Comparison of ENCODE assay signal across 22 cellular contexts in the genomic region with DNA sequence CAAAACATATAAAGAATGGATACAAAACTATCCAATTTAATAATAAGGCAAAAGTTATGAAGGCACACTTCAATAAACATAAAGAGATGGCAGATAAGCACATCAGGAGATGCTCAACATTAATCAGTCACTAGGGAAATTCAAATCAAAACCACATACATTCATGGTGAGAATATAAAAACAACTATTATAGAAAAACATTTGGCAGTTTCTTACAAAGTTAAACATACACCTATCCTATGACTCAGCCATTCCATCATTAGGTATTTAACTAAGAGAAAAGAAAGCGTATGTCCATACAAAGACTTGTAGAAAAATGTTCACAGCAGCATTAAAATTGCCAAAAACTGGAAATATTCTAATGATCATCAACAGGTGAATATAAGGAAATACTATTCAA.
"Had no signal": no experiment of that assay in that cellular context is flagged by ENCODE, and none has a peak within 500 bp of the region (broad histone marks: within the 10 kb centered on the region; RNA-seq: fewer than 3 reads in every experiment).

No MANE protein-coding gene starts in this region.

- H3K4me3 ChIP-seq: PC-9 had no signal

- H3K27ac ChIP-seq: PC-9 had no signal

- ATAC-seq: activated T-helper 17 cell treated with anti-CD3 and anti-CD28 coated beads, Interleukin-2, amount 50 U/mL, for 72 hours; T-helper 17 cell had no signal

- DNase-seq: activated B cell treated with CpG ODN at 0.5 μM for 24 hours; activated CD4-positive, alpha-beta memory T cell treated with anti-CD3 and anti-CD28 coated beads, Interleukin-2, amount 10 ng/mL, durations not matched to agents 7 days and 5 days; activated CD4-positive, alpha-beta T cell treated with anti-CD3 and anti-CD28 coated beads for 1 hour; activated CD4-positive, alpha-beta T cell treated with anti-CD3 and anti-CD28 coated beads, Interleukin-2, amount 50 U/mL, for 1 hour; activated gamma-delta T cell; activated naive CD4-positive, alpha-beta T cell treated with anti-CD3 and anti-CD28 coated beads for 36 hours; activated T-cell treated with anti-CD3 and anti-CD28 coated beads for 4 hours; activated T-cell treated with anti-CD3 and anti-CD28 coated beads, Interleukin-2, amount 50 U/mL, for 48 hours; amygdala; caudate nucleus; MM.1S; NCI-H1105 treated with DMSO at 0.1 percent for 48 hours; NCI-H1436 treated with DMSO at 0.1 percent for 48 hours; NCI-H187; NCI-H2081; NCI-H510A treated with DMSO at 0.1 percent for 48 hours; PC-9; SIG-M5; T-helper 17 cell; T-helper 9 cell had no signal

- H3K4me3 Mint-ChIP-seq: activated B cell treated with CpG ODN at 0.5 μM for 24 hours; activated CD4-positive, alpha-beta memory T cell treated with anti-CD3 and anti-CD28 coated beads, Interleukin-2, amount 10 ng/mL, durations not matched to agents 7 days and 5 days; activated naive CD4-positive, alpha-beta T cell treated with anti-CD3 and anti-CD28 coated beads for 36 hours; activated naive CD8-positive, alpha-beta T cell; activated T-helper 17 cell treated with anti-CD3 and anti-CD28 coated beads, Interleukin-2, amount 50 U/mL, for 72 hours; T-helper 17 cell had no signal

- H3K4me1 Mint-ChIP-seq: activated T-helper 17 cell treated with anti-CD3 and anti-CD28 coated beads, Interleukin-2, amount 50 U/mL, for 72 hours had no signal

- H2AFZ ChIP-seq: PC-9 had no signal

- H3K4me2 ChIP-seq: PC-9 had no signal

- H3K9me3 Mint-ChIP-seq: activated T-helper 17 cell treated with anti-CD3 and anti-CD28 coated beads, Interleukin-2, amount 50 U/mL, for 72 hours had no signal

- H3K27me3 Mint-ChIP-seq: activated B cell treated with CpG ODN at 0.5 μM for 24 hours; activated CD4-positive, alpha-beta memory T cell treated with anti-CD3 and anti-CD28 coated beads, Interleukin-2, amount 10 ng/mL, durations not matched to agents 7 days and 5 days; activated naive CD8-positive, alpha-beta T cell; activated T-helper 17 cell treated with anti-CD3 and anti-CD28 coated beads, Interleukin-2, amount 50 U/mL, for 72 hours; T-helper 17 cell had no signal

- H3K27ac Mint-ChIP-seq: activated B cell treated with CpG ODN at 0.5 μM for 24 hours; activated CD4-positive, alpha-beta memory T cell treated with anti-CD3 and anti-CD28 coated beads, Interleukin-2, amount 10 ng/mL, durations not matched to agents 7 days and 5 days; activated naive CD4-positive, alpha-beta T cell treated with anti-CD3 and anti-CD28 coated beads for 36 hours; activated naive CD8-positive, alpha-beta T cell; activated T-helper 17 cell treated with anti-CD3 and anti-CD28 coated beads, Interleukin-2, amount 50 U/mL, for 72 hours had no signal
